In genomic region chr17:65163990-65164495, GRCh38 we compare ENCODE assay signal across 9 cellular contexts. TPM values are rescaled to one million over a fixed set of nuclear protein-coding genes. Genes with fewer than 3 reads are reported as not detected.
DNase-seq lines count a peak whose midpoint lies in the region; ATAC-seq lines count a peak whose summit lies in the region.
"Had no signal": no experiment of that assay in that cellular context is flagged by ENCODE, and none has a peak within 500 bp of the region (broad histone marks: within the 10 kb centered on the region; RNA-seq: fewer than 3 reads in every experiment).

No MANE protein-coding gene starts in this region.

- no peaks in the 10 kb centered on the region for H3K9me3 Mint-ChIP-seq in T-helper 2 cell treated with Interferon-gamma antibody and Interleukin-4, amounts not matched to agents 5 μg/mL and 100 μg/mL, for 36 hours

- DNase-seq in AG08396 (ENCODE audit: low spot score) (peak; percentile 49), dermis blood vessel endothelial cell (peak; percentile 66), NCI-H146 treated with DMSO at 0.1 percent for 48 hours (lab: John Stamatoyannopoulos, UW; ENCODE audit: unreplicated experiment) (no peak), SIG-M5 treated with dmso at 0.1 percent for 504 hours (lab: John Stamatoyannopoulos, UW; ENCODE audit: unreplicated experiment) (no peak)
- peak; percentile 74 for DNase-seq in T-helper 2 cell treated with Interferon-gamma antibody and Interleukin-4, amounts not matched to agents 5 μg/mL and 100 μg/mL, for 36 hours (ENCODE audit: low spot score)
- peak; percentile 22 for DNase-seq in stimulated activated CD8-positive, alpha-beta memory T cell treated with anti-CD3 and anti-CD28 coated beads, Interleukin-4, amount 100 ng/mL, for 24 hours (ENCODE audit: low read depth)

- ATAC-seq in GM19043 (IDR thresholded peaks at IDR 0.05; ENCODE audit: low read depth, unreplicated experiment) (peak; percentile 96), HG03103 (IDR thresholded peaks at IDR 0.05; ENCODE audit: low read depth, unreplicated experiment) (peak; percentile 92)

- no peak overlapping the region for H3K4me3 Mint-ChIP-seq in T-helper 2 cell treated with Interferon-gamma antibody and Interleukin-4, amounts not matched to agents 5 μg/mL and 100 μg/mL, for 36 hours
- H3K4me3 Mint-ChIP-seq: brain had no signal

- H3K27ac Mint-ChIP-seq in T-helper 2 cell treated with Interferon-gamma antibody and Interleukin-4, amounts not matched to agents 5 μg/mL and 100 μg/mL, for 36 hours: peak overlapping the region; percentile 61
- H3K27ac Mint-ChIP-seq: brain had no signal

- H3K36me3 Mint-ChIP-seq in T-helper 2 cell treated with Interferon-gamma antibody and Interleukin-4, amounts not matched to agents 5 μg/mL and 100 μg/mL, for 36 hours (ENCODE audit: low read depth): peaks cover 46% of the 10 kb centered on the region
- H3K36me3 Mint-ChIP-seq: brain had no signal

- peaks cover 18% of the 10 kb centered on the region for H3K4me1 Mint-ChIP-seq in T-helper 2 cell treated with Interferon-gamma antibody and Interleukin-4, amounts not matched to agents 5 μg/mL and 100 μg/mL, for 36 hours (ENCODE audit: low read depth)

- H3K27me3 Mint-ChIP-seq in T-helper 2 cell treated with Interferon-gamma antibody and Interleukin-4, amounts not matched to agents 5 μg/mL and 100 μg/mL, for 36 hours (ENCODE audit: low read depth): no peaks in the 10 kb centered on the region
- H3K27me3 Mint-ChIP-seq: brain had no signal

RNA-seq across cellular contexts. Expression of gene RGS9, which starts 26.9 kb away (rescaled TPM):
- 0.19 and 1.2 TPM in 2 replicates for total RNA-seq in dermis blood vessel endothelial cell

Comparison
In these comparisons a context has a peak if more than half of its experiments do, and no peak if none do; other contexts are left out.
1. DNase-seq: peak in AG08396 (single experiment), T-helper 2 cell treated with Interferon-gamma antibody and Interleukin-4, amounts not matched to agents 5 μg/mL and 100 μg/mL, for 36 hours (single experiment), dermis blood vessel endothelial cell (single experiment) and stimulated activated CD8-positive, alpha-beta memory T cell treated with anti-CD3 and anti-CD28 coated beads, Interleukin-4, amount 100 ng/mL, for 24 hours (single experiment); none in NCI-H146 treated with DMSO at 0.1 percent for 48 hours (single experiment) and SIG-M5 treated with dmso at 0.1 percent for 504 hours (single experiment).